In genomic region chr14:71497645-71498086, GRCh38 we compare ENCODE assay signal across 8 cellular contexts.
DNase-seq lines count a peak whose midpoint lies in the region; ATAC-seq and TF ChIP-seq lines count a peak whose summit lies in the region.

No MANE protein-coding gene starts in this region.

- H3K4me3 Mint-ChIP-seq in HFFc6: peak overlapping the region; percentile 42; the same call in 1 of the 2 replicates
- H3K4me3 Mint-ChIP-seq in endodermal cell: no peak overlapping the region

- peaks cover 25% of the 10 kb centered on the region for H3K4me1 Mint-ChIP-seq in HFFc6 (ENCODE audit: low read depth)
- peaks cover 5% of the 10 kb centered on the region for H3K4me1 Mint-ChIP-seq in endodermal cell

- H3K36me3 Mint-ChIP-seq in HFFc6 (ENCODE audit: low read depth): peaks cover 9% of the 10 kb centered on the region
- H3K36me3 Mint-ChIP-seq in endodermal cell (ENCODE audit: low read depth): peaks cover 9% of the 10 kb centered on the region

- H3K9me3 ChIP-seq in stomach (no peaks in the 10 kb centered on the region), endodermal cell (ENCODE audit: control insufficient read depth, low read length) (no peaks in the 10 kb centered on the region)

- peaks cover 8% of the 10 kb centered on the region; the same call in 1 of the 2 replicates for H3K9me3 Mint-ChIP-seq in HFFc6
- peaks cover 5% of the 10 kb centered on the region for H3K9me3 Mint-ChIP-seq in endodermal cell

- H3K4me1 ChIP-seq in stomach: peaks cover 0 to 32% (median 12%) of the 10 kb centered on the region in 4 donors
- no peaks in the 10 kb centered on the region for H3K4me1 ChIP-seq in endodermal cell (ENCODE audit: control insufficient read depth, insufficient read depth, low read length)

- H3K36me3 ChIP-seq in stomach (no peaks in the 10 kb centered on the region), endodermal cell (ENCODE audit: control insufficient read depth, insufficient read depth, low read length) (no peaks in the 10 kb centered on the region)

- H3K4me3 ChIP-seq in fibroblast of mammary gland (ENCODE audit: control insufficient read depth, low read depth, low read length) (no peak overlapping the region), stomach (no peak overlapping the region), endodermal cell (ENCODE audit: low read length) (no peak overlapping the region)

- H3K27me3 Mint-ChIP-seq in HFFc6 (ENCODE audit: insufficient read depth) (peaks cover 5% of the 10 kb centered on the region), endodermal cell (ENCODE audit: insufficient read depth) (no peaks in the 10 kb centered on the region)

- no peak overlapping the region for H3K9ac ChIP-seq in endodermal cell (ENCODE audit: extremely low read depth, low read length, poor library complexity, severe bottlenecking)

- WGBS in stomach, 5 donors: 21 to 38% (median 29%) methylated on average over 2 of the region's 2 CpGs
- WGBS in endodermal cell (ENCODE audit: insufficient coverage in 1 of 2, insufficient read length in 1 of 2), 2 experiments: 100% methylated on average over 2 of the region's 2 CpGs

- no peak for TF ChIP-seq EP300 in stomach (IDR thresholded peaks at IDR 0.05)

- no peak for TF ChIP-seq CTCF in HFFc6 (IDR thresholded peaks at IDR 0.05)
- TF ChIP-seq CTCF in fibroblast of mammary gland (conservative IDR thresholded peaks at IDR 0.05; ENCODE audit: control insufficient read depth, insufficient read depth, low read depth, low read length): no peak
- no peak for TF ChIP-seq CTCF in stomach (IDR thresholded peaks at IDR 0.05)
- TF ChIP-seq CTCF in endodermal cell (conservative IDR thresholded peaks at IDR 0.05): no peak

- no peak for TF ChIP-seq POLR2A in stomach (IDR thresholded peaks at IDR 0.05)

- intact Hi-C loops in stomach (cut with DNase I; ENCODE audit: low total_unique reads): no loop called here

- H3K27ac ChIP-seq in stomach: no peak overlapping the region
- H3K27ac ChIP-seq in endodermal cell (ENCODE audit: low read depth, low read length): no peak overlapping the region

- H3K27me3 ChIP-seq in stomach (no peaks in the 10 kb centered on the region), endodermal cell (ENCODE audit: control insufficient read depth, insufficient read depth, low read length, poor library complexity, severe bottlenecking) (no peaks in the 10 kb centered on the region)

- DNase-seq in HFFc6 (peak; percentile 25), NCI-H128 (lab: John Stamatoyannopoulos, UW; ENCODE audit: unreplicated experiment) (peak; percentile 41), fibroblast of mammary gland (ENCODE audit: low read depth) (peak; percentile 74), stomach (no peak), AG20443 (ENCODE audit: low spot score) (no peak), endodermal cell (no peak)
- no peak for DNase-seq in activated naive CD4-positive, alpha-beta T cell treated with Interleukin-2 at 50 U/mL for 16 hours

- ATAC-seq in GM18520 (IDR thresholded peaks at IDR 0.05; ENCODE audit: unreplicated experiment): peak; percentile 88

- peak overlapping the region; percentile 55 for H3K27ac Mint-ChIP-seq in HFFc6
- H3K27ac Mint-ChIP-seq in endodermal cell: no peak overlapping the region

Comparison
In these comparisons a context has a peak if more than half of its experiments do, and no peak if none do; other contexts are left out.
1. DNase-seq: peak in HFFc6 (single experiment), NCI-H128 (single experiment) and fibroblast of mammary gland (single experiment); none in stomach (single experiment), AG20443 (single experiment), activated naive CD4-positive, alpha-beta T cell treated with Interleukin-2 at 50 U/mL for 16 hours (single experiment) and endodermal cell (single experiment).